In the genomic region with DNA sequence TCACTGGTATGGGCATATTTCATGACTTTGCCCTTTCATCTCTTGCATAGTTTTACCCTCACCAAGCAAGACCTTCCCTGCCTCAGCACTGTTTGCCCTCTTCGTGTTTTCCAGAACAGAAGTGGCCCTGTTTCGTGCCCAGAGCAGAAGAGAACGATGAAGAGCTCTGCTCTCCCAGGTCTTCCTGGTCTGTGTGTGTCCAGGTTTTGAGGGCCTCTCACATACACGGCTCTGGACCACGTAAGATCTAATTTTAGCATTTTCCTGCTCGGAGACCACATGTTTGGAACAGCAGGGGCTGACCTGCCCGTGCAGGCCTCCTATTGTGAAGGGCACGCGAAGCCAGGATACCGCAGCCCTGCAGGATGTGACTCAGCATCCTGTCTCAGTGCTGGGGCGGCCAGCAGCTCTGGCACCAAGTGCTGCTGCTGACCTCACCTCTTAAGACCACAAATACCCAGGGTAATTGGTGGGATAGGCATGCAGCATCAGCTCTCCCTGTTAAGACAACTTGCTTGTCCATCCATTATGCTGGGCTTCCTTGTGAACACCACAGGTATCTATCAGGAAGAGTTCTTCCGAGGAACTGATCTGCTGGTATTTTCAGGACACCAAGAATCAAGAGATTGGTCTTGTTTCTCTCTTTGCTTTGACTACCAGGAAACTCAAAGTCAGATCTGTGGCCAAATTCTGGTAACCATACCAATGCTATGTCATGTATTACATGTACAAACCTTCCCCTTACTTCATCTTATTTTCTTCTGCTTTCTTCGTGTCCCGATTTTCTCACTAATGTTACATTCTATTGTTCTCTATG, we compare ENCODE assay signal across 8 cellular contexts. TPM values are rescaled to one million over a fixed set of nuclear protein-coding genes. Genes with fewer than 3 reads are reported as not detected.
DNase-seq lines count a peak whose midpoint lies in the region; ATAC-seq, FAIRE-seq and TF ChIP-seq lines count a peak whose summit lies in the region.

No MANE protein-coding gene starts in this region.

- no peak overlapping the region for H3K14ac ChIP-seq in trophoblast cell (ENCODE audit: low read length)

- peak overlapping the region; percentile 77 for H4K91ac ChIP-seq in trophoblast cell (ENCODE audit: low read depth, low read length)

- peaks cover 17% of the 10 kb centered on the region for H3K79me2 ChIP-seq in trophoblast cell (ENCODE audit: control insufficient read depth, insufficient read depth, low read length, poor library complexity)

- DNase-seq in AG20443 (ENCODE audit: low spot score) (peak; percentile 95), Peyer's patch (peak in 2 of 3 donors; percentile 72 to 89), foreskin fibroblast (peak; percentile 100), trophoblast cell (peak in 1 of 2 donors; percentile 40), urothelium cell line (ENCODE audit: low spot score) (peak; percentile 92)
- peak; percentile 65 for DNase-seq in activated effector memory CD4-positive, alpha-beta T cell treated with Interleukin-2 at 50 U/mL for 16 hours

- no peak overlapping the region for H3K4ac ChIP-seq in trophoblast cell (ENCODE audit: low read depth, low read length)

- H3K9me3 ChIP-seq in Peyer's patch (no peaks in the 10 kb centered on the region), trophoblast cell (ENCODE audit: insufficient read depth, low read depth, low read length) (no peaks in the 10 kb centered on the region)

- peaks cover 0 to 18% (median 2%) of the 10 kb centered on the region in 4 donors for H3K4me1 ChIP-seq in Peyer's patch
- peaks cover 32 to 53% of the 10 kb centered on the region in 2 experiments for H3K4me1 ChIP-seq in trophoblast cell (ENCODE audit: control insufficient read depth in 1 of 2, insufficient read depth in 2 of 2, low read length in 2 of 2)

- TF ChIP-seq CTCF in Peyer's patch (IDR thresholded peaks at IDR 0.05) (no peak), foreskin fibroblast (IDR thresholded peaks at IDR 0.05; ENCODE audit: low read depth, low read length) (no peak)

- H2BK12ac ChIP-seq in trophoblast cell (ENCODE audit: low read length) = peak overlapping the region; percentile 29

- H3K9ac ChIP-seq in trophoblast cell (ENCODE audit: low read length) = no peak overlapping the region

- H3K18ac ChIP-seq in trophoblast cell (ENCODE audit: low read length) = no peak overlapping the region

- no peak overlapping the region for H2AFZ ChIP-seq in trophoblast cell (ENCODE audit: insufficient read depth, low read length, poor library complexity)

- H3K23ac ChIP-seq in trophoblast cell (ENCODE audit: low read length) = no peak overlapping the region

- H3K27me3 ChIP-seq in Peyer's patch = no peaks in the 10 kb centered on the region
- H3K27me3 ChIP-seq in trophoblast cell (ENCODE audit: insufficient read depth, low read length) = no peaks in the 10 kb centered on the region

- H3K27ac ChIP-seq in Peyer's patch = peak overlapping the region; percentile 51 to 79 (median 64)
- H3K27ac ChIP-seq in trophoblast cell (ENCODE audit: low read depth, low read length) = peak overlapping the region; percentile 96

- H3K79me1 ChIP-seq in trophoblast cell (ENCODE audit: low read length) = peaks cover 50% of the 10 kb centered on the region

- H3K4me3 ChIP-seq in Peyer's patch = no peak overlapping the region
- no peak overlapping the region for H3K4me3 ChIP-seq in foreskin fibroblast (ENCODE audit: low read depth in 1 of 2, low read length in 2 of 2)
- H3K4me3 ChIP-seq in trophoblast cell (ENCODE audit: low read depth, low read length) = no peak overlapping the region

- no peak overlapping the region for H4K8ac ChIP-seq in trophoblast cell (ENCODE audit: low read depth, low read length)

- TF ChIP-seq POLR2A in GM19099 (IDR thresholded peaks at IDR 0.05; ENCODE audit: extremely low read depth, insufficient read length, low read depth) (peak; percentile 43), Peyer's patch (IDR thresholded peaks at IDR 0.05) (peak in 1 of 2 donors; percentile 44)

- peak overlapping the region; percentile 8 for H3K4me2 ChIP-seq in trophoblast cell (ENCODE audit: low read length)

- no peak overlapping the region for H4K12ac ChIP-seq in trophoblast cell (ENCODE audit: low read depth, low read length)

- peak overlapping the region; percentile 60 for H2BK5ac ChIP-seq in trophoblast cell (ENCODE audit: low read depth, low read length, poor library complexity)

- FAIRE-seq in urothelium cell line (lab: Jason Lieb, UNC) = no peak

- no CpG with 5 or more reads among the region's 14 CpGs for WGBS in trophoblast cell (ENCODE audit: extremely low coverage, insufficient coverage, insufficient read length)

- ATAC-seq in HG03342 (IDR thresholded peaks at IDR 0.05; ENCODE audit: unreplicated experiment) = peak; percentile 92

- H2BK120ac ChIP-seq in trophoblast cell (ENCODE audit: insufficient read depth, low read length, poor library complexity) = peak overlapping the region; percentile 94

- H2AK5ac ChIP-seq in trophoblast cell (ENCODE audit: low read length) = no peak overlapping the region

- H3K36me3 ChIP-seq in Peyer's patch (peaks cover 0 to 6% (median 0%) of the 10 kb centered on the region in 3 donors), trophoblast cell (ENCODE audit: control insufficient read depth in 1 of 2, insufficient read depth in 2 of 2, low read length in 2 of 2) (peaks cover 29 to 34% of the 10 kb centered on the region in 2 experiments)

RNA-seq across cellular contexts. Expression of a gene that starts 19.0 kb away (rescaled TPM):
- 10 to 100 TPM; 11.6 to 35.5 (median 23.3) TPM for total RNA-seq in Peyer's patch
- polyA plus RNA-seq in trophoblast cell (2013) = 28.2 and 30.2 TPM in 2 replicates

RNA-seq across cellular contexts. Expression of a gene that starts 41.5 kb away (rescaled TPM):
- total RNA-seq in Peyer's patch = 1 to 10 TPM in 1 of 4 donors, not detected in 3; 1.2 TPM
- 0.45 and 0.68 TPM in 2 replicates for polyA plus RNA-seq in trophoblast cell (2013)
